Comparison of ENCODE assay signal across 1 cellular context in genomic region chr10:73247509-73248258, GRCh38.
TF ChIP-seq lines count a peak whose summit lies in the region.

No MANE protein-coding gene starts in this region.

TF ChIP-seq in K562, 482 proteins besides CTCF, POLR2A, EP300 and RAD21 (continued from another document and continues in another):
- TF ChIP-seq ZBTB11 (CRISPR knock-in tag; IDR thresholded peaks at IDR 0.05): no peak
- TF ChIP-seq ZNF592 (IDR thresholded peaks at IDR 0.05): 0 out of 2 replicates have a peak, but pooled peaks have one; percentile 27
- TF ChIP-seq ZNF696 (CRISPR knock-in tag; conservative IDR thresholded peaks at IDR 0.05): no peak
- TF ChIP-seq DMBX1 (CRISPR knock-in tag; IDR thresholded peaks at IDR 0.05; ENCODE audit: borderline replicate concordance): no peak
- TF ChIP-seq HDAC2 (IDR thresholded peaks at IDR 0.05): no peak
- TF ChIP-seq ZNF699 (CRISPR knock-in tag; IDR thresholded peaks at IDR 0.05; ENCODE audit: insufficient replicate concordance): no peak
- TF ChIP-seq EHMT2 (IDR thresholded peaks at IDR 0.05): 0 out of 2 replicates have a peak, but pooled peaks have one; percentile 13
- TF ChIP-seq ZNF232 (CRISPR knock-in tag; IDR thresholded peaks at IDR 0.05): no peak
- TF ChIP-seq PRDM10 (IDR thresholded peaks at IDR 0.05; ENCODE audit: partially characterized antibody): no peak
- no peak for TF ChIP-seq FIP1L1 (IDR thresholded peaks at IDR 0.05; ENCODE audit: low read depth, low read length, poor library complexity, severe bottlenecking)
- peak; percentile 6 for TF ChIP-seq DACH1 (IDR thresholded peaks at IDR 0.05; ENCODE audit: partially characterized antibody)
- no peak for TF ChIP-seq MYNN (IDR thresholded peaks at IDR 0.05)
- no peak for TF ChIP-seq MYNN (CRISPR knock-in tag; IDR thresholded peaks at IDR 0.05)
- TF ChIP-seq TAL1 (IDR thresholded peaks at IDR 0.05): no peak
- no peak for TF ChIP-seq TFE3 (CRISPR knock-in tag; IDR thresholded peaks at IDR 0.05)
- TF ChIP-seq TAF15 (IDR thresholded peaks at IDR 0.05; ENCODE audit: low read depth, low read length): no peak
- no peak for TF ChIP-seq CUX1 (CRISPR knock-in tag; IDR thresholded peaks at IDR 0.05)
- TF ChIP-seq GTF2F1 (IDR thresholded peaks at IDR 0.05; ENCODE audit: low read depth, low read length): no peak
- no peak for TF ChIP-seq RBM22 (IDR thresholded peaks at IDR 0.05; ENCODE audit: low read depth, low read length, poor library complexity, severe bottlenecking)
- TF ChIP-seq ZC3H8 (IDR thresholded peaks at IDR 0.05): peak; percentile 58; the same call in 1 of the 2 replicates
- peak; percentile 46; the same call in 1 of the 2 replicates for TF ChIP-seq BCL6 (CRISPR knock-in tag; IDR thresholded peaks at IDR 0.05)
- no peak for TF ChIP-seq GATA2 (CRISPR knock-in tag; IDR thresholded peaks at IDR 0.05)
- TF ChIP-seq ZNF280A (IDR thresholded peaks at IDR 0.05; ENCODE audit: low read depth, partially characterized antibody): no peak
- TF ChIP-seq KLF16 (IDR thresholded peaks at IDR 0.05): 0 out of 2 replicates have a peak, but pooled peaks have one; percentile 39
- no peak for TF ChIP-seq BCLAF1 (IDR thresholded peaks at IDR 0.05; ENCODE audit: borderline replicate concordance in 1 of 2, control insufficient read depth in 1 of 2, low read depth in 2 of 2, low read length in 1 of 2)
- TF ChIP-seq STAG1 (CRISPR knock-in tag; IDR thresholded peaks at IDR 0.05; ENCODE audit: borderline replicate concordance): no peak
- TF ChIP-seq ZNF347 (CRISPR knock-in tag; IDR thresholded peaks at IDR 0.05; ENCODE audit: low read depth): no peak
- TF ChIP-seq ETS2 (tag; IDR thresholded peaks at IDR 0.05; ENCODE audit: borderline replicate concordance, poor library complexity, severe bottlenecking): no peak
- TF ChIP-seq BRD4 (IDR thresholded peaks at IDR 0.05): no peak
